In the genomic region with DNA sequence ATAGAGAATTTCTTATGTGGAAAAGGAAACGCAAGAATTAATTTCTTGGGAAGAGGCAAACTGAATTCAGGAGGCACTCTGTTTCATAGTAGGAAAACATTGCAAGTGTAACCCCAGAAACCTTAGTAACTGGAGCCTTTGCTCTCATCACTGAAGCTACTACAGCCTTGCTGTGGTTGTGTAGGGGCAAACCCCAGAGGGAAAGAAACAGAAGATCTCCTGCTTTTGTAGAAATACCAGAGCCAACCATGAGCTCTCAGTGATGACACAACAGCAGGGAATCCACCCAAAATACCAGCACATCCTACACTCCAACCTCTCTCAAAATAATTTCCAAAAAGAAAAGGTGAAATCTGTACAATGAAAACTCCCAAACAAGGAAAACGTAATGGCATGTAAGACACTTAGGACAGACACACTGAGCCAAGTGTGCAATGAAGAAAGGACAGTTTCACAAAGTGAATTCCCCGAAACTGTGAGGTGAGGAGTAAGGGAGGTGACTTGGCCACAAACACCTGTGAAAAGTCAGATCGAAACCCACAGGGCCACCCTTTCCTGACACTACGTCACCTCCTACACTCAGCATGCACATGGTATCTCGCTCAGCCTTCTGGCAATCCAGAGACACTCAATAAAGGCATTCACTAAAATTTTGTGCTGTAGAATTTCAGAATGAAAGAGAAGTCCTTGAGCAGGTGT, we compare ENCODE assay signal across 9 cellular contexts. TPM values are rescaled to one million over a fixed set of nuclear protein-coding genes. Genes with fewer than 3 reads are reported as not detected.
A peak's percentile ranks its signal among the peaks of the same experiment; 100 is the strongest.
DNase-seq lines count a peak whose midpoint lies in the region; ATAC-seq, FAIRE-seq and TF ChIP-seq lines count a peak whose summit lies in the region.
"Had no signal": no experiment of that assay in that cellular context is flagged by ENCODE, and none has a peak within 500 bp of the region (broad histone marks: within the 10 kb centered on the region; RNA-seq: fewer than 3 reads in every experiment).

No MANE protein-coding gene starts in this region.

- H3K9me3 ChIP-seq in CD4-positive, CD25-positive, alpha-beta regulatory T cell (ENCODE audit: control insufficient read depth in 2 of 2, low read length in 2 of 2), result no peaks in the 10 kb centered on the region
- H3K9me3 ChIP-seq in MM.1S (replicated peaks; ENCODE audit: insufficient read depth, low read length), result no peaks in the 10 kb centered on the region
- no peaks in the 10 kb centered on the region for H3K9me3 ChIP-seq in left ventricle myocardium inferior (replicated peaks)

- H3K9me2 ChIP-seq in MM.1S (replicated peaks; ENCODE audit: insufficient read depth, low read length), result no peaks in the 10 kb centered on the region

- H3K27ac Mint-ChIP-seq in CD4-positive, CD25-positive, alpha-beta regulatory T cell, result peak overlapping the region in 2 of 3 donors; percentile 79
- peak overlapping the region; percentile 91 for H3K27ac Mint-ChIP-seq in activated naive CD8-positive, alpha-beta T cell
- peak overlapping the region; percentile 82 for H3K27ac Mint-ChIP-seq in stimulated activated memory B cell treated with anti-CD40 and anti-IgM and Interleukin-4, amounts not matched to agents 10 μg/mL and 1 μg/mL and 100 μg/mL, for 72 hours

- H3K36me3 ChIP-seq in CD4-positive, CD25-positive, alpha-beta regulatory T cell (ENCODE audit: control insufficient read depth, insufficient read depth, low read length), result no peaks in the 10 kb centered on the region
- H3K36me3 ChIP-seq in MM.1S (replicated peaks; ENCODE audit: insufficient read depth, low read length) (no peaks in the 10 kb centered on the region), left ventricle myocardium inferior (no peaks in the 10 kb centered on the region)

- DNase-seq in CD4-positive, CD25-positive, alpha-beta regulatory T cell, result peak; percentile 41 to 96 (median 72)
- DNase-seq in MM.1S, result peak; percentile 93
- DNase-seq in D721Med (ENCODE audit: insufficient read length, low spot score), result no peak
- DNase-seq in amygdala (lab: John Stamatoyannopoulos, UW), result no peak
- no peak for DNase-seq in left ventricle myocardium inferior

- peaks cover 29% of the 10 kb centered on the region for H3K27me3 ChIP-seq in CD4-positive, CD25-positive, alpha-beta regulatory T cell (ENCODE audit: control insufficient read depth, insufficient read depth, low read length)
- peaks cover 76% of the 10 kb centered on the region for H3K27me3 ChIP-seq in MM.1S (replicated peaks; ENCODE audit: insufficient read depth, low read length)
- H3K27me3 ChIP-seq in left ventricle myocardium inferior (ENCODE audit: low read depth), result peaks cover 50% of the 10 kb centered on the region

- no peak overlapping the region for H2AFZ ChIP-seq in MM.1S (ENCODE audit: low read length)

- peak overlapping the region; percentile 54 for H3K4me2 ChIP-seq in MM.1S (ENCODE audit: low read depth, low read length)

- H3K79me2 ChIP-seq in MM.1S (ENCODE audit: low read length), result no peaks in the 10 kb centered on the region

- no peaks in the 10 kb centered on the region for H3K36me3 Mint-ChIP-seq in CD4-positive, CD25-positive, alpha-beta regulatory T cell
- H3K36me3 Mint-ChIP-seq in activated naive CD8-positive, alpha-beta T cell, result no peaks in the 10 kb centered on the region
- H3K36me3 Mint-ChIP-seq in stimulated activated memory B cell treated with anti-CD40 and anti-IgM and Interleukin-4, amounts not matched to agents 10 μg/mL and 1 μg/mL and 100 μg/mL, for 72 hours, result no peaks in the 10 kb centered on the region

- H3F3A ChIP-seq in MM.1S (ENCODE audit: insufficient read depth, low read length), result peaks cover 27% of the 10 kb centered on the region

- FAIRE-seq in D721Med (lab: Jason Lieb, UNC), result no peak

- intact Hi-C loops in left ventricle myocardium inferior (cut with micrococcal nuclease), result no loop called here

- peak overlapping the region; percentile 27; the same call in 1 of the 2 replicates for H3K9ac ChIP-seq in MM.1S (ENCODE audit: low read length)

- H3K4me3 Mint-ChIP-seq in CD4-positive, CD25-positive, alpha-beta regulatory T cell, result peak overlapping the region; percentile 16 to 58 (median 41)
- H3K4me3 Mint-ChIP-seq in activated naive CD8-positive, alpha-beta T cell, result peak overlapping the region; percentile 51
- H3K4me3 Mint-ChIP-seq in stimulated activated memory B cell treated with anti-CD40 and anti-IgM and Interleukin-4, amounts not matched to agents 10 μg/mL and 1 μg/mL and 100 μg/mL, for 72 hours, result peak overlapping the region; percentile 42

- peak overlapping the region; percentile 68 for H3K27ac ChIP-seq in CD4-positive, CD25-positive, alpha-beta regulatory T cell (ENCODE audit: insufficient read depth, low read length, poor library complexity, severe bottlenecking)
- H3K27ac ChIP-seq in MM.1S (ENCODE audit: low read length), result peak overlapping the region; percentile 66; the same call in 1 of the 2 replicates
- no peak overlapping the region for H3K27ac ChIP-seq in left ventricle myocardium inferior (replicated peaks)

- H3K4me1 ChIP-seq in CD4-positive, CD25-positive, alpha-beta regulatory T cell (ENCODE audit: control insufficient read depth, insufficient read depth, low read length, poor library complexity, severe bottlenecking), result peaks cover 21% of the 10 kb centered on the region
- H3K4me1 ChIP-seq in MM.1S (ENCODE audit: low read length) (peaks cover 36% of the 10 kb centered on the region), left ventricle myocardium inferior (no peaks in the 10 kb centered on the region)

- peaks cover 47% of the 10 kb centered on the region for H3K27me3 Mint-ChIP-seq in CD4-positive, CD25-positive, alpha-beta regulatory T cell
- no peaks in the 10 kb centered on the region for H3K27me3 Mint-ChIP-seq in activated naive CD8-positive, alpha-beta T cell
- H3K27me3 Mint-ChIP-seq in stimulated activated memory B cell treated with anti-CD40 and anti-IgM and Interleukin-4, amounts not matched to agents 10 μg/mL and 1 μg/mL and 100 μg/mL, for 72 hours, result peaks cover 33% of the 10 kb centered on the region

- H3K4me1 Mint-ChIP-seq in CD4-positive, CD25-positive, alpha-beta regulatory T cell, result peaks cover 19 to 46% (median 32%) of the 10 kb centered on the region in 4 donors
- H3K4me1 Mint-ChIP-seq in activated naive CD8-positive, alpha-beta T cell (ENCODE audit: low read depth), result peaks cover 39% of the 10 kb centered on the region
- peaks cover 41% of the 10 kb centered on the region for H3K4me1 Mint-ChIP-seq in stimulated activated memory B cell treated with anti-CD40 and anti-IgM and Interleukin-4, amounts not matched to agents 10 μg/mL and 1 μg/mL and 100 μg/mL, for 72 hours

- TF ChIP-seq CTCF in MM.1S (IDR thresholded peaks at IDR 0.05; ENCODE audit: low read length), result no peak
- no peak for TF ChIP-seq CTCF in D721Med (IDR thresholded peaks at IDR 0.05; ENCODE audit: insufficient read depth, missing control alignments)
- TF ChIP-seq CTCF in left ventricle myocardium inferior (IDR thresholded peaks at IDR 0.05; ENCODE audit: borderline replicate concordance), result no peak

- H4K20me1 ChIP-seq in MM.1S (ENCODE audit: insufficient read depth, low read length), result peaks cover 7% of the 10 kb centered on the region; the same call in 1 of the 2 replicates

- H3K9me3 Mint-ChIP-seq in CD4-positive, CD25-positive, alpha-beta regulatory T cell, result peaks cover 0 to under 1% (median 0%) of the 10 kb centered on the region in 7 donors
- no peaks in the 10 kb centered on the region for H3K9me3 Mint-ChIP-seq in activated naive CD8-positive, alpha-beta T cell (ENCODE audit: low read depth)
- H3K9me3 Mint-ChIP-seq in stimulated activated memory B cell treated with anti-CD40 and anti-IgM and Interleukin-4, amounts not matched to agents 10 μg/mL and 1 μg/mL and 100 μg/mL, for 72 hours, result no peaks in the 10 kb centered on the region

- ATAC-seq in CD4-positive, CD25-positive, alpha-beta regulatory T cell (ENCODE audit: low read depth in 2 of 2), result peak; percentile 95 to 98
- peak; percentile 98 for ATAC-seq in GM21515 (IDR thresholded peaks at IDR 0.05; ENCODE audit: unreplicated experiment)
- peak; percentile 96 for ATAC-seq in stimulated activated memory B cell treated with anti-CD40 and anti-IgM and Interleukin-4, amounts not matched to agents 10 μg/mL and 1 μg/mL and 100 μg/mL, for 72 hours

- H3K4me3 ChIP-seq in CD4-positive, CD25-positive, alpha-beta regulatory T cell (ENCODE audit: low read depth, low read length), result peak overlapping the region; percentile 58
- H3K4me3 ChIP-seq in MM.1S (ENCODE audit: low read length) (no peak overlapping the region), left ventricle myocardium inferior (no peak overlapping the region)

RNA-seq across cellular contexts. Expression of a gene that starts 8.5 kb away (rescaled TPM):
- 5.5 TPM for total RNA-seq in CD4-positive, CD25-positive, alpha-beta regulatory T cell
- polyA plus RNA-seq in CD4-positive, CD25-positive, alpha-beta regulatory T cell, result 1 to 10 TPM; 3.0 to 5.7 (median 4.5) TPM
- total RNA-seq in left ventricle myocardium inferior, result 2.7 TPM

RNA-seq across cellular contexts. Expression of a gene that starts 40.4 kb away (rescaled TPM):
- not detected for total RNA-seq in CD4-positive, CD25-positive, alpha-beta regulatory T cell
- polyA plus RNA-seq in CD4-positive, CD25-positive, alpha-beta regulatory T cell, result not detected
- total RNA-seq in left ventricle myocardium inferior, result not detected
- total RNA-seq: SK-MEL-5 had no signal

RNA-seq across cellular contexts. Expression of a gene that starts 53.6 kb away (rescaled TPM):
- not detected for total RNA-seq in CD4-positive, CD25-positive, alpha-beta regulatory T cell
- not detected for polyA plus RNA-seq in CD4-positive, CD25-positive, alpha-beta regulatory T cell
- total RNA-seq in left ventricle myocardium inferior, result not detected
- total RNA-seq: SK-MEL-5 had no signal

Comparison
In these comparisons a context has a peak if more than half of its experiments do, and no peak if none do; other contexts are left out.
1. DNase-seq: peak in CD4-positive, CD25-positive, alpha-beta regulatory T cell (3 of 3) and MM.1S (single experiment); none in D721Med (single experiment), amygdala (0 of 56) and left ventricle myocardium inferior (single experiment).
2. Peak in every context shown above with its lines, with median percentiles within 50 percentile points of each other: ATAC-seq, H3K27ac Mint-ChIP-seq and H3K4me3 Mint-ChIP-seq.